Comparison of ENCODE assay signal across 9 cellular contexts in the genomic region with DNA sequence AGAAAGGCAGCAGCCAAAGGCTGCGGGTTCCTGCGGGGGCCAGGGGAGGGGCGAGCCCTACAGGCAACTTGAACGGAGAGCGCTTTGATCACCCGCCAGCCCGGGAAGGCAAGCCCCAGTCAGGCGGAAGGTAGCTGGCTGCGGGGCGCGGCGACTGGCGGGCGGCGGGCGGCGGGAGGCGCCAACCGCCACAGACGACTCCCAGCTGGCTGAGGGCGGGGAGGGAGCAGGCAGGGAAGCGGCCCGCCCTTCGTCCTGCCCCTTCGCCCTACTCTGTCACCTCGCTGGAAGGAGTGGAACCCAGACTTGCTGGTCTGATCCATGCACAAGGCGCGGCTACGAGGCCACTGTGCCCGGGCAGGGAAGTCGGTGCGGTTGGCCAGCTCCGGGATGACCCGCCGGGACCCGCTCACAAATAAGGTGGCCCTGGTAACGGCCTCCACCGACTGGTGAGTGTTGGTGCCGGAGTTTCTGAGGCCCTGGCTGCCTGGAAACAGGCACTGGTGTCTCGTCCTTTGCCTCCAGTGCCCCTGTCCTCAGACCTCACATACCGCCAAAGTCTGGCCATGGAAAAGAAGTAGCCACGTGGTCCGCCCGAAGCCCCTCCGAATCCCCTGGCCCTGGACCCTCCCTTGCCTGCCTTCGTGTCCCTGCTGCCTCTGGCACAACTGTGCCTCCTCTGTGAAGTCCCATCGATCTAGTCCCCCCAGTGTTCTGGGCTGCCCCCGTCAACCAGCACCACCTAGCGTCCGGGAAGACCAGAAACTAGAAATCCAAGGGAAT. TPM values are rescaled to one million over a fixed set of nuclear protein-coding genes. Genes with fewer than 3 reads are reported as not detected.
A peak's percentile ranks its signal among the peaks of the same experiment; 100 is the strongest.
DNase-seq lines count a peak whose midpoint lies in the region; ATAC-seq and TF ChIP-seq lines count a peak whose summit lies in the region.
"Not testable (repeated sequence)": the region's sequence is repeated elsewhere in the genome, so short reads cannot be mapped to it uniquely, and the experiment has no call there.
"Had no signal": no experiment of that assay in that cellular context is flagged by ENCODE, and none has a peak within 500 bp of the region (broad histone marks: within the 10 kb centered on the region; RNA-seq: fewer than 3 reads in every experiment).

No MANE protein-coding gene starts in this region.

- H3K27ac Mint-ChIP-seq in T-cell (peak overlapping the region; percentile 89), osteocyte (ENCODE audit: unreplicated experiment) (peak overlapping the region; percentile 97)

- intact Hi-C loops in heart left ventricle (cut with DNase I): loop anchor here in 4 of 10 donors (2.0 to 5.0 kb wide), 2 partner anchors 22 to 49 kb away; partner anchors contain the start of gene DHRS4L2 (in 2 of the 4)
- intact Hi-C loops in tibial artery (cut with DNase I; ENCODE audit: low total_unique reads): not testable (repeated sequence)

- POLR2A ChIA-PET in T-cell (lab: Charles Lee): not testable (repeated sequence)

- H3K4me3 ChIP-seq in heart left ventricle (peak overlapping the region; percentile 46 to 82 (median 66)), tibial artery (peak overlapping the region; percentile 52 to 68)

- not testable (repeated sequence) for H3K27me3 ChIP-seq in heart left ventricle, tibial artery

- CTCF ChIA-PET in T-cell (lab: Charles Lee): interaction anchor here in 1 of 2 donors (0.8 kb wide), 1 partner anchor 72 kb away, joined by 3 read pairs; no protein-coding TSS in a partner anchor

- WGBS in heart left ventricle, 4 donors: 0 to 1% (median 0%) methylated on average over 19 to 50 of the region's 50 CpGs

- H3K27ac ChIP-seq in heart left ventricle: peak overlapping the region; percentile 83 to 97 (median 92)
- peak overlapping the region; percentile 82 to 96 for H3K27ac ChIP-seq in tibial artery

- H3K9me3 Mint-ChIP-seq in T-cell: peaks cover 1 to 14% (median 10%) of the 10 kb centered on the region in 3 donors
- H3K9me3 Mint-ChIP-seq in osteocyte (ENCODE audit: unreplicated experiment): not testable (repeated sequence)

- TF ChIP-seq CTCF in GM12872 (IDR thresholded peaks at IDR 0.05; ENCODE audit: insufficient read depth, low read depth, low read length) (peak; percentile 74), heart left ventricle (IDR thresholded peaks at IDR 0.05) (peak; percentile 61 to 90 (median 72)), osteocyte (IDR thresholded peaks at IDR 0.05) (peak; percentile 83), tibial artery (IDR thresholded peaks at IDR 0.05) (peak; percentile 45 to 76)

- peak overlapping the region; percentile 88 to 94 (median 89) for H3K4me3 Mint-ChIP-seq in T-cell
- H3K4me3 Mint-ChIP-seq in osteocyte (ENCODE audit: unreplicated experiment): peak overlapping the region; percentile 98

- not testable (repeated sequence) for H3K27me3 Mint-ChIP-seq in T-cell; osteocyte (ENCODE audit: unreplicated experiment)

- peaks cover 0 to 18% (median 6%) of the 10 kb centered on the region in 12 donors for H3K9me3 ChIP-seq in heart left ventricle
- H3K9me3 ChIP-seq in tibial artery: not testable (repeated sequence)

- H3K36me3 ChIP-seq in heart left ventricle, tibial artery: not testable (repeated sequence)

- TF ChIP-seq POLR2A in heart left ventricle (IDR thresholded peaks at IDR 0.05): peak in 1 of 2 donors; percentile 28

- peaks cover 10 to 20% (median 10%) of the 10 kb centered on the region in 3 donors for H3K4me1 Mint-ChIP-seq in T-cell
- not testable (repeated sequence) for H3K4me1 Mint-ChIP-seq in osteocyte (ENCODE audit: unreplicated experiment)

- not testable (repeated sequence) for H3K36me3 Mint-ChIP-seq in T-cell; osteocyte (ENCODE audit: unreplicated experiment)

- ATAC-seq in HG02852 (IDR thresholded peaks at IDR 0.05; ENCODE audit: unreplicated experiment): peak; percentile 62
- ATAC-seq in T-cell (replicated peaks in 1 of 4): peak; percentile 85 to 86 (median 86)
- ATAC-seq in heart left ventricle: peak; percentile 91 to 97 (median 96)

- peaks cover 0 to 18% (median 3%) of the 10 kb centered on the region in 12 donors for H3K4me1 ChIP-seq in heart left ventricle
- H3K4me1 ChIP-seq in tibial artery: not testable (repeated sequence)

- DNase-seq in NCI-H1694 (lab: John Stamatoyannopoulos, UW) (peak; percentile 56), T-cell (peak; percentile 41 to 76 (median 57)), amygdala (lab: John Stamatoyannopoulos, UW) (peak in 46 of 56 donors; percentile 24 to 83 (median 64)), heart left ventricle (peak; percentile 81 to 91 (median 86)), tibial artery (peak; percentile 83 to 91)
- DNase-seq in osteocyte (ENCODE audit: extremely low spot score, unreplicated experiment): not testable (repeated sequence)

RNA-seq across cellular contexts. Expression of gene CARMIL3, which starts 15.4 kb away (rescaled TPM):
- total RNA-seq in T-cell: 1 to 10 TPM in 1 of 5 donors, under 1 TPM in 4; 0.38 to 1.9 (median 0.59) TPM
- total RNA-seq in heart left ventricle: under 1 TPM in 6 of 9 donors, not detected in 3; 0.05 to 0.38 (median 0.17) TPM
- under 1 TPM; 0.08 to 0.15 TPM for polyA plus RNA-seq in heart left ventricle
- total RNA-seq in osteocyte: 0.31 and 0.35 TPM in 2 replicates

RNA-seq across cellular contexts. Expression of gene CPNE6, which starts 35.0 kb away (rescaled TPM):
- not detected for total RNA-seq in T-cell
- total RNA-seq in heart left ventricle: under 1 TPM in 3 of 9 donors, not detected in 6; 0.23 to 0.52 (median 0.25) TPM
- not detected for polyA plus RNA-seq in heart left ventricle
- not detected in 2 replicates for total RNA-seq in osteocyte
- total RNA-seq: glomerular endothelial cell had no signal

RNA-seq across cellular contexts. Expression of gene DHRS4L2, which starts 47.6 kb away (rescaled TPM):
- total RNA-seq in T-cell (10 to 100 TPM; 14.0 to 21.9 (median 16.4) TPM), heart left ventricle (10 to 100 TPM; 17.9 to 37.1 (median 27.5) TPM), osteocyte (15.9 and 17.1 TPM in 2 replicates)
- polyA plus RNA-seq in heart left ventricle: 10 to 100 TPM; 22.2 to 65.9 TPM

RNA-seq across cellular contexts. Expression of gene PCK2, which starts 57.7 kb away (rescaled TPM):
- total RNA-seq in T-cell: 10 to 100 TPM; 11.8 to 35.5 (median 29.4) TPM
- total RNA-seq in heart left ventricle: 10 to 100 TPM in 2 of 9 donors, 1 to 10 TPM in 7; 2.1 to 14.6 (median 3.9) TPM
- polyA plus RNA-seq in heart left ventricle: 1 to 10 TPM; 1.5 to 5.4 TPM
- 66.0 and 75.1 TPM in 2 replicates for total RNA-seq in osteocyte
